ENCODE assay signal across 8 cellular contexts in the genomic region with DNA sequence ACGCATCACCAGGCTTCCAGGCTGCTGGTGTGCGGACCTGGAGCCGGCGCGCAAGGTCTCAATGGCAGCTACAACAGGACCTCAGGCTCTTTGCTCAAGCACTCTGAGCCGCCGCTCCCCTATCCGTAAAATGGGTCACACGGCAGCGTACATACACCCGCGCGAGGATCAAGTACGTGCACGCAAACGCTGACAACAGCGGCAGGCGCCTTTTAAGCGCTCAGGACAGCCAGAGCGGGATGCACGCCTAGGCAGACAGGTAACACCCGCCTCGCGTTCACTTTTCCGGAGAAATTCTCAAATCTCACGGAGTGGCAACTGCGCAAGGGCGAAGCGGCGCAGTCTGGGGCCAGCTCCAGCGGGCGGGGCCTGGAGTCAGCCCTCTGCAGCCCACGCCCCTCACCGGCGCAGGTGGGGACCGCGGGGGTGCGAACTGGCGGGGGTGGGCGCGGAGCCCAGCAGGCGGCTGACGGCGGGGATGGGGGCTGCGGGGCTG. TPM values are rescaled to one million over a fixed set of nuclear protein-coding genes. Genes with fewer than 3 reads are reported as not detected.
DNase-seq lines count a peak whose midpoint lies in the region; ATAC-seq and TF ChIP-seq lines count a peak whose summit lies in the region.

No MANE protein-coding gene starts in this region.

- 1 to 4% (median 1%) methylated on average over 10 to 45 of the region's 45 CpGs for WGBS in heart left ventricle, 4 donors

- H3K27me3 ChIP-seq in HL-60 (ENCODE audit: insufficient read depth, poor library complexity, severe bottlenecking) (no peaks in the 10 kb centered on the region), heart left ventricle (no peaks in the 10 kb centered on the region), upper lobe of right lung (no peaks in the 10 kb centered on the region)

- peaks cover 7% of the 10 kb centered on the region for H3K36me3 Mint-ChIP-seq in activated naive CD4-positive, alpha-beta T cell treated with anti-CD3 and anti-CD28 coated beads, Interleukin-2, amount 10 ng/mL, durations not matched to agents 7 days and 5 days
- H3K36me3 Mint-ChIP-seq in progenitor cell of endocrine pancreas (ENCODE audit: insufficient read depth): peaks cover 1% of the 10 kb centered on the region

- ATAC-seq in GM21367 (IDR thresholded peaks at IDR 0.05; ENCODE audit: unreplicated experiment) (peak; percentile 56), SK-N-SH treated with all-trans-retinoic acid at 6 μM for 48 hours (peak; percentile 86), heart left ventricle (peak; percentile 25 to 76 (median 71)), upper lobe of right lung (peak; percentile 90)

- H3K27ac Mint-ChIP-seq in activated naive CD4-positive, alpha-beta T cell treated with anti-CD3 and anti-CD28 coated beads, Interleukin-2, amount 10 ng/mL, durations not matched to agents 7 days and 5 days: peak overlapping the region; percentile 91
- peak overlapping the region; percentile 79 for H3K27ac Mint-ChIP-seq in progenitor cell of endocrine pancreas

- H3K27ac ChIP-seq in HL-60 (replicated peaks) (peak overlapping the region; percentile 71), heart left ventricle (peak overlapping the region in 11 of 12 donors; percentile 64 to 91 (median 80)), upper lobe of right lung (peak overlapping the region; percentile 87)

- H3K4me3 ChIP-seq in HL-60 (replicated peaks; ENCODE audit: insufficient read depth, low read length) (peak overlapping the region; percentile 93), heart left ventricle (peak overlapping the region; percentile 61 to 100 (median 86)), upper lobe of right lung (peak overlapping the region; percentile 95)

- intact Hi-C loops in heart left ventricle (cut with DNase I) (loop anchor here in 1 of 10 donors (5.0 kb wide), 1 partner anchor 70 kb away; no protein-coding TSS in a partner anchor), upper lobe of right lung (cut with DNase I) (no loop called here)

- no peaks in the 10 kb centered on the region for H3K27me3 Mint-ChIP-seq in activated naive CD4-positive, alpha-beta T cell treated with anti-CD3 and anti-CD28 coated beads, Interleukin-2, amount 10 ng/mL, durations not matched to agents 7 days and 5 days
- H3K27me3 Mint-ChIP-seq in progenitor cell of endocrine pancreas: no peaks in the 10 kb centered on the region

- TF ChIP-seq CTCF in HL-60 (IDR thresholded peaks at IDR 0.05; ENCODE audit: insufficient read depth, low read length) (no peak), heart left ventricle (IDR thresholded peaks at IDR 0.05) (no peak), progenitor cell of endocrine pancreas (IDR thresholded peaks at IDR 0.05; ENCODE audit: unreplicated experiment) (no peak), upper lobe of right lung (IDR thresholded peaks at IDR 0.05) (no peak)

- H3K4me1 Mint-ChIP-seq in activated naive CD4-positive, alpha-beta T cell treated with anti-CD3 and anti-CD28 coated beads, Interleukin-2, amount 10 ng/mL, durations not matched to agents 7 days and 5 days: peaks cover 31% of the 10 kb centered on the region
- peaks cover 11% of the 10 kb centered on the region for H3K4me1 Mint-ChIP-seq in progenitor cell of endocrine pancreas (ENCODE audit: low read depth)

- H3K9me3 Mint-ChIP-seq in activated naive CD4-positive, alpha-beta T cell treated with anti-CD3 and anti-CD28 coated beads, Interleukin-2, amount 10 ng/mL, durations not matched to agents 7 days and 5 days: no peaks in the 10 kb centered on the region
- H3K9me3 Mint-ChIP-seq in progenitor cell of endocrine pancreas (ENCODE audit: low read depth): no peaks in the 10 kb centered on the region

- peaks cover 0 to 20% (median 0%) of the 10 kb centered on the region in 9 donors for H3K36me3 ChIP-seq in heart left ventricle
- peaks cover 5% of the 10 kb centered on the region for H3K36me3 ChIP-seq in upper lobe of right lung

- H3K9me3 ChIP-seq in heart left ventricle (no peaks in the 10 kb centered on the region), upper lobe of right lung (no peaks in the 10 kb centered on the region)

- H3K4me1 ChIP-seq in heart left ventricle: peaks cover 0 to 22% (median 15%) of the 10 kb centered on the region in 12 donors
- H3K4me1 ChIP-seq in upper lobe of right lung: peaks cover 16% of the 10 kb centered on the region

- DNase-seq in COLO668 (lab: John Stamatoyannopoulos, UW; ENCODE audit: unreplicated experiment) (peak; percentile 60), HL-60 (ENCODE audit: low read depth in 1 of 2, low spot score in 1 of 2) (peak; percentile 37 to 60), heart left ventricle (peak in 4 of 5 donors; percentile 18 to 68 (median 39)), progenitor cell of endocrine pancreas (ENCODE audit: low spot score, unreplicated experiment) (peak; percentile 40), upper lobe of right lung (peak; percentile 83)
- peak; percentile 90 for DNase-seq in activated naive CD4-positive, alpha-beta T cell treated with anti-CD3 and anti-CD28 coated beads, Interleukin-2, amount 10 ng/mL, durations not matched to agents 7 days and 5 days

- H3K4me3 Mint-ChIP-seq in activated naive CD4-positive, alpha-beta T cell treated with anti-CD3 and anti-CD28 coated beads, Interleukin-2, amount 10 ng/mL, durations not matched to agents 7 days and 5 days: peak overlapping the region; percentile 96
- peak overlapping the region; percentile 91 for H3K4me3 Mint-ChIP-seq in progenitor cell of endocrine pancreas (ENCODE audit: low read depth)

- no peak for TF ChIP-seq POLR2A in heart left ventricle (IDR thresholded peaks at IDR 0.05)

- CTCF ChIA-PET in activated naive CD4-positive, alpha-beta T cell treated with anti-CD3 and anti-CD28 coated beads, Interleukin-2, amount 10 ng/mL, durations not matched to agents 7 days and 5 days (lab: Charles Lee): interaction anchor here (0.6 to 2.3 kb wide), 4 partner anchors 19 to 544 kb away, joined by 3 to 9 read pairs (median 5); no protein-coding TSS in a partner anchor

TF ChIP-seq in SK-N-SH treated with all-trans-retinoic acid at 6 μM for 48 hours, 23 proteins besides CTCF, POLR2A, EP300 and RAD21:
- TF ChIP-seq, protein P1, sequence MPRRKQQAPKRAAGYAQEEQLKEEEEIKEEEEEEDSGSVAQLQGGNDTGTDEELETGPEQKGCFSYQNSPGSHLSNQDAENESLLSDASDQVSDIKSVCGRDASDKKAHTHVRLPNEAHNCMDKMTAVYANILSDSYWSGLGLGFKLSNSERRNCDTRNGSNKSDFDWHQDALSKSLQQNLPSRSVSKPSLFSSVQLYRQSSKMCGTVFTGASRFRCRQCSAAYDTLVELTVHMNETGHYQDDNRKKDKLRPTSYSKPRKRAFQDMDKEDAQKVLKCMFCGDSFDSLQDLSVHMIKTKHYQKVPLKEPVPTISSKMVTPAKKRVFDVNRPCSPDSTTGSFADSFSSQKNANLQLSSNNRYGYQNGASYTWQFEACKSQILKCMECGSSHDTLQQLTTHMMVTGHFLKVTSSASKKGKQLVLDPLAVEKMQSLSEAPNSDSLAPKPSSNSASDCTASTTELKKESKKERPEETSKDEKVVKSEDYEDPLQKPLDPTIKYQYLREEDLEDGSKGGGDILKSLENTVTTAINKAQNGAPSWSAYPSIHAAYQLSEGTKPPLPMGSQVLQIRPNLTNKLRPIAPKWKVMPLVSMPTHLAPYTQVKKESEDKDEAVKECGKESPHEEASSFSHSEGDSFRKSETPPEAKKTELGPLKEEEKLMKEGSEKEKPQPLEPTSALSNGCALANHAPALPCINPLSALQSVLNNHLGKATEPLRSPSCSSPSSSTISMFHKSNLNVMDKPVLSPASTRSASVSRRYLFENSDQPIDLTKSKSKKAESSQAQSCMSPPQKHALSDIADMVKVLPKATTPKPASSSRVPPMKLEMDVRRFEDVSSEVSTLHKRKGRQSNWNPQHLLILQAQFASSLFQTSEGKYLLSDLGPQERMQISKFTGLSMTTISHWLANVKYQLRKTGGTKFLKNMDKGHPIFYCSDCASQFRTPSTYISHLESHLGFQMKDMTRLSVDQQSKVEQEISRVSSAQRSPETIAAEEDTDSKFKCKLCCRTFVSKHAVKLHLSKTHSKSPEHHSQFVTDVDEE (CRISPR knock-in tag; IDR thresholded peaks at IDR 0.05): no peak
- peak; percentile 63 for TF ChIP-seq ZFP3 (CRISPR knock-in tag; IDR thresholded peaks at IDR 0.05)

RNA-seq across cellular contexts. Expression of gene EXOC2, which starts 0.5 kb away (rescaled TPM):
- total RNA-seq in heart left ventricle: 10 to 100 TPM in 8 of 9 donors, 1 to 10 TPM in 1; 9.8 to 23.0 (median 15.6) TPM
- 10 to 100 TPM in 1 of 2 donors, 1 to 10 TPM in 1; 4.4 to 12.0 TPM for polyA plus RNA-seq in heart left ventricle
- 24.4 and 24.8 TPM in 2 replicates for total RNA-seq in progenitor cell of endocrine pancreas
- total RNA-seq in upper lobe of right lung: 31.2 TPM

RNA-seq across cellular contexts. Expression of gene HUS1B, which starts 35.5 kb away (rescaled TPM):
- total RNA-seq in heart left ventricle (under 1 TPM in 3 of 9 donors, not detected in 6; 0.39 to 0.80 (median 0.43) TPM), progenitor cell of endocrine pancreas (0.67 and 1.3 TPM in 2 replicates), upper lobe of right lung (1.0 TPM)
- under 1 TPM; 0.19 to 0.28 TPM for polyA plus RNA-seq in heart left ventricle

Comparison
In these comparisons a context has a peak if more than half of its experiments do, and no peak if none do; other contexts are left out.
1. Peak in every context shown above with its lines: DNase-seq, ATAC-seq, H3K4me3 ChIP-seq and H3K27ac ChIP-seq.
2. DNase-seq: peak in every context shown above with its lines; median percentile 90 in activated naive CD4-positive, alpha-beta T cell treated with anti-CD3 and anti-CD28 coated beads, Interleukin-2, amount 10 ng/mL, durations not matched to agents 7 days and 5 days; 83 in upper lobe of right lung; 60 in COLO668; 48 in HL-60; 40 in progenitor cell of endocrine pancreas; 39 in heart left ventricle.